13 cellular contexts compared by ENCODE assay signal in genomic region chr2:29463181-29463900, GRCh38.
DNase-seq lines count a peak whose midpoint lies in the region; ATAC-seq and TF ChIP-seq lines count a peak whose summit lies in the region.
"Had no signal": no experiment of that assay in that cellular context is flagged by ENCODE, and none has a peak within 500 bp of the region (broad histone marks: within the 10 kb centered on the region; RNA-seq: fewer than 3 reads in every experiment).

No MANE protein-coding gene starts in this region.

- H3K4me3 ChIP-seq in AG10803 (ENCODE audit: low read length) = no peak overlapping the region
- H3K4me3 ChIP-seq in tibial nerve = no peak overlapping the region
- H3K4me3 ChIP-seq in CD4-positive, alpha-beta memory T cell (ENCODE audit: low read length in 2 of 2) = no peak overlapping the region

- no peak for TF ChIP-seq CTCF in AG10803 (conservative IDR thresholded peaks at IDR 0.05; ENCODE audit: low read length)
- TF ChIP-seq CTCF in tibial nerve (IDR thresholded peaks at IDR 0.05) = no peak

- H3K9me3 ChIP-seq in tibial nerve = no peaks in the 10 kb centered on the region
- H3K9me3 ChIP-seq in CD4-positive, alpha-beta memory T cell (ENCODE audit: control insufficient read depth in 1 of 2, low read length in 2 of 2) = no peaks in the 10 kb centered on the region

- H3K27ac ChIP-seq in epithelial cell of prostate = peak overlapping the region; percentile 30
- H3K27ac ChIP-seq in tibial nerve = no peak overlapping the region
- H3K27ac ChIP-seq in CD4-positive, alpha-beta memory T cell (ENCODE audit: low read depth, low read length) = no peak overlapping the region

- ATAC-seq in HG03045 (IDR thresholded peaks at IDR 0.05; ENCODE audit: unreplicated experiment) = no peak

- H3K36me3 ChIP-seq in tibial nerve = no peaks in the 10 kb centered on the region
- H3K36me3 ChIP-seq in CD4-positive, alpha-beta memory T cell (ENCODE audit: insufficient read depth, low read length) = no peaks in the 10 kb centered on the region

- POLR2A ChIA-PET in CD4-positive, alpha-beta memory T cell (lab: Charles Lee; ENCODE audit: partially characterized antibody) = no interaction called here

- H3K4me3 Mint-ChIP-seq in CD4-positive, alpha-beta memory T cell = no peak overlapping the region
- H3K4me3 Mint-ChIP-seq: activated naive CD8-positive, alpha-beta T cell; CD14-positive monocyte had no signal

- no peak overlapping the region for H3K27ac Mint-ChIP-seq in CD4-positive, alpha-beta memory T cell
- H3K27ac Mint-ChIP-seq: activated naive CD8-positive, alpha-beta T cell; CD14-positive monocyte had no signal

- H3K36me3 Mint-ChIP-seq in CD4-positive, alpha-beta memory T cell = no peaks in the 10 kb centered on the region
- H3K36me3 Mint-ChIP-seq: activated naive CD8-positive, alpha-beta T cell; CD14-positive monocyte had no signal

- H3K27me3 Mint-ChIP-seq in CD4-positive, alpha-beta memory T cell = peaks cover 11% of the 10 kb centered on the region in 2 donors

- DNase-seq in AG10803 (ENCODE audit: low read depth) (peak; percentile 89), NCI-H69 (lab: John Stamatoyannopoulos, UW) (peak; percentile 2), epithelial cell of prostate (ENCODE audit: low read depth, low spot score) (no peak), non-pigmented ciliary epithelial cell (ENCODE audit: low read depth) (peak; percentile 82), tibial nerve (ENCODE audit: low spot score in 2 of 2) (no peak), CD1c-positive myeloid dendritic cell (ENCODE audit: extremely low spot score) (no peak)
- DNase-seq in CD4-positive, alpha-beta memory T cell = no peak
- DNase-seq: activated CD8-positive, alpha-beta memory T cell treated with anti-CD3 and anti-CD28 coated beads for 24 hours; effector CD4-positive, alpha-beta T cell; KG1 had no signal

- H3K9me3 Mint-ChIP-seq in CD4-positive, alpha-beta memory T cell = peaks cover 0 to 5% (median 1%) of the 10 kb centered on the region in 8 donors

- no peak for TF ChIP-seq POLR2A in tibial nerve (IDR thresholded peaks at IDR 0.05)

- no peaks in the 10 kb centered on the region for H3K27me3 ChIP-seq in tibial nerve
- no peaks in the 10 kb centered on the region for H3K27me3 ChIP-seq in CD4-positive, alpha-beta memory T cell (ENCODE audit: insufficient read depth, low read length)

- no peaks in the 10 kb centered on the region for H3K4me1 ChIP-seq in tibial nerve
- H3K4me1 ChIP-seq in CD4-positive, alpha-beta memory T cell (ENCODE audit: insufficient read depth, low read length) = no peaks in the 10 kb centered on the region

- intact Hi-C loops in CD4-positive, alpha-beta memory T cell (cut with micrococcal nuclease) = no loop called here

- WGBS in tibial nerve, 2 donors = 52% methylated on average over 3 of the region's 3 CpGs

- no peaks in the 10 kb centered on the region for H3K4me1 Mint-ChIP-seq in CD4-positive, alpha-beta memory T cell
- H3K4me1 Mint-ChIP-seq: CD14-positive monocyte had no signal

- no peak for TF ChIP-seq EP300 in tibial nerve (IDR thresholded peaks at IDR 0.05)

- CTCF ChIA-PET in CD4-positive, alpha-beta memory T cell (lab: Charles Lee; ENCODE audit: partially characterized antibody) = no interaction called here

Comparison
In these comparisons a context has a peak if more than half of its experiments do, and no peak if none do; other contexts are left out.
1. DNase-seq: peak in AG10803 (single experiment), NCI-H69 (single experiment) and non-pigmented ciliary epithelial cell (single experiment); none in epithelial cell of prostate (single experiment), tibial nerve (0 of 2), CD4-positive, alpha-beta memory T cell (0 of 5) and CD1c-positive myeloid dendritic cell (single experiment).